Comparison of ENCODE assay signal across 1 cellular context in the genomic region with DNA sequence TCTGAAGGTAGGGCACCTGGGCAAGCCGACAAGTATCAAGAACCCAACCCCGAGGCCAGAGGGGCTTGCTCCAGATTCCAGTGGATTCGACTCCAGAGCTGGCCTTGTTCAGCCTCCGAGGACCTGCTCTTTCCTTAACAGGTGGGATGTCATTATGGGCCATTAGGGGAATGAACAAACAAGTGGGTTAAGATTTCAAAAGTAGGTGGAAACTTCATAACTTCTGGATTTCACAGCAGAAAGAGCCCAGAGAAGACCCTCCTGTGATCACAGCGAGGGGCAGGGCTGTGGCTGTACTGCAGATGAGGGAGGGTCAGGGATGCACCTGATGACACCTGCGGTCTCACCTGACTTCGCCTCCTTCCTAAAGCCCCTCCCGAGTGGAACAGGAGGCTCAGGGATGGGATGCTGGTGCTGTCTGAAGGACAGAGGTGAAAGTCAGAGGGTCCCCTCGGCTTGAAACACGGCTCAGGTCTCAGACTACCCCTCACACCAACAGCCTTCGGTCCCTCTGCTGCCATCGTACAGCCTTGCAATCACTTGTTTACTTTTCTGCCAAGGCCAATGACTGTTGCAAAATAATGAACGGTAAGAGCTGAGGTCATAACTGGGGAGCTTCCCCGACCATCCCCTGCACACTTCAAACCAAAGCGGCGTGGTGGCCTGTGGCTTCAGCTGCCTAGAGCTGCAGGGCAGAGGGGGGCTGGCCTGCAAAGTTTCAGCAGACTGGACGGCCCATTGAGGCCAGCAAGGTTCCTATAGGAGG.
TF ChIP-seq lines count a peak whose summit lies in the region.

No MANE protein-coding gene starts in this region.

TF ChIP-seq in GM12878, 131 proteins besides CTCF, POLR2A, EP300 and RAD21:
- TF ChIP-seq FOXM1 (IDR thresholded peaks at IDR 0.05; ENCODE audit: low read depth, low read length) (no peak), TBL1XR1 (IDR thresholded peaks at IDR 0.05; ENCODE audit: low read depth, low read length) (no peak), EGR1 (IDR thresholded peaks at IDR 0.05; ENCODE audit: borderline replicate concordance in 1 of 2, low read depth in 2 of 2, low read length in 2 of 2) (no peak), SMARCA5 (IDR thresholded peaks at IDR 0.05) (no peak), SMAD1 (IDR thresholded peaks at IDR 0.05; ENCODE audit: low read depth, partially characterized antibody) (no peak), SMC3 (IDR thresholded peaks at IDR 0.05; ENCODE audit: borderline replicate concordance, low read length) (no peak), LARP7 (IDR thresholded peaks at IDR 0.05) (no peak), KLF5 (IDR thresholded peaks at IDR 0.05; ENCODE audit: partially characterized antibody) (no peak), ZNF274 (IDR thresholded peaks at IDR 0.05; ENCODE audit: insufficient read depth, insufficient read length) (no peak)
- TF ChIP-seq, protein P1, sequence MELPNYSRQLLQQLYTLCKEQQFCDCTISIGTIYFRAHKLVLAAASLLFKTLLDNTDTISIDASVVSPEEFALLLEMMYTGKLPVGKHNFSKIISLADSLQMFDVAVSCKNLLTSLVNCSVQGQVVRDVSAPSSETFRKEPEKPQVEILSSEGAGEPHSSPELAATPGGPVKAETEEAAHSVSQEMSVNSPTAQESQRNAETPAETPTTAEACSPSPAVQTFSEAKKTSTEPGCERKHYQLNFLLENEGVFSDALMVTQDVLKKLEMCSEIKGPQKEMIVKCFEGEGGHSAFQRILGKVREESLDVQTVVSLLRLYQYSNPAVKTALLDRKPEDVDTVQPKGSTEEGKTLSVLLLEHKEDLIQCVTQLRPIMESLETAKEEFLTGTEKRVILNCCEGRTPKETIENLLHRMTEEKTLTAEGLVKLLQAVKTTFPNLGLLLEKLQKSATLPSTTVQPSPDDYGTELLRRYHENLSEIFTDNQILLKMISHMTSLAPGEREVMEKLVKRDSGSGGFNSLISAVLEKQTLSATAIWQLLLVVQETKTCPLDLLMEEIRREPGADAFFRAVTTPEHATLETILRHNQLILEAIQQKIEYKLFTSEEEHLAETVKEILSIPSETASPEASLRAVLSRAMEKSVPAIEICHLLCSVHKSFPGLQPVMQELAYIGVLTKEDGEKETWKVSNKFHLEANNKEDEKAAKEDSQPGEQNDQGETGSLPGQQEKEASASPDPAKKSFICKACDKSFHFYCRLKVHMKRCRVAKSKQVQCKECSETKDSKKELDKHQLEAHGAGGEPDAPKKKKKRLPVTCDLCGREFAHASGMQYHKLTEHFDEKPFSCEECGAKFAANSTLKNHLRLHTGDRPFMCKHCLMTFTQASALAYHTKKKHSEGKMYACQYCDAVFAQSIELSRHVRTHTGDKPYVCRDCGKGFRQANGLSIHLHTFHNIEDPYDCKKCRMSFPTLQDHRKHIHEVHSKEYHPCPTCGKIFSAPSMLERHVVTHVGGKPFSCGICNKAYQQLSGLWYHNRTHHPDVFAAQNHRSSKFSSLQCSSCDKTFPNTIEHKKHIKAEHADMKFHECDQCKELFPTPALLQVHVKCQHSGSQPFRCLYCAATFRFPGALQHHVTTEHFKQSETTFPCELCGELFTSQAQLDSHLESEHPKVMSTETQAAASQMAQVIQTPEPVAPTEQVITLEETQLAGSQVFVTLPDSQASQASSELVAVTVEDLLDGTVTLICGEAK (IDR thresholded peaks at IDR 0.05; ENCODE audit: borderline replicate concordance), result no peak
